Comparison of ENCODE assay signal across 9 cellular contexts in genomic region chr1:38044224-38045215, GRCh38. TPM values are rescaled to one million over a fixed set of nuclear protein-coding genes. Genes with fewer than 3 reads are reported as not detected.
A peak's percentile ranks its signal among the peaks of the same experiment; 100 is the strongest.
DNase-seq lines count a peak whose midpoint lies in the region; ATAC-seq and TF ChIP-seq lines count a peak whose summit lies in the region.
"Had no signal": no experiment of that assay in that cellular context is flagged by ENCODE, and none has a peak within 500 bp of the region (broad histone marks: within the 10 kb centered on the region; RNA-seq: fewer than 3 reads in every experiment).

No MANE protein-coding gene starts in this region.

- H3K4me3 ChIP-seq in fibroblast of lung (replicated peaks in 1 of 4; ENCODE audit: control extremely low read depth in 1 of 4, insufficient read depth in 1 of 4, low read depth in 3 of 4, low read length in 4 of 4) (peak overlapping the region in 3 of 4 experiments; percentile 37 to 51 (median 38)), skeletal muscle cell (ENCODE audit: low read depth, low read length) (peak overlapping the region; percentile 46)

- no peaks in the 10 kb centered on the region for H3K36me3 ChIP-seq in fibroblast of lung (ENCODE audit: control insufficient read depth, insufficient read depth, low read length)

- peaks cover 4% of the 10 kb centered on the region for H3K36me3 Mint-ChIP-seq in T-helper 17 cell (ENCODE audit: low read depth)

- H3K9ac ChIP-seq in fibroblast of lung (ENCODE audit: insufficient read depth, low read length) = no peak overlapping the region

- peaks cover 3% of the 10 kb centered on the region for H3K4me1 ChIP-seq in fibroblast of lung (ENCODE audit: control insufficient read depth, extremely low read depth, insufficient read depth, low read length)

- H3K27ac ChIP-seq in fibroblast of lung (ENCODE audit: insufficient read depth, low read length) = no peak overlapping the region

- no peaks in the 10 kb centered on the region for H3K9me3 ChIP-seq in T-helper 17 cell (ENCODE audit: control insufficient read depth, low read length, poor library complexity, severe bottlenecking)
- H3K9me3 ChIP-seq in fibroblast of lung (ENCODE audit: control insufficient read depth, insufficient read depth, low read depth, low read length) = no peaks in the 10 kb centered on the region

- H2AFZ ChIP-seq in fibroblast of lung (ENCODE audit: low read length) = no peak overlapping the region

- no peak overlapping the region for H3K27ac Mint-ChIP-seq in T-helper 17 cell

- H3K79me2 ChIP-seq in fibroblast of lung (ENCODE audit: control insufficient read depth, insufficient read depth, low read length) = no peaks in the 10 kb centered on the region

- H3K4me1 Mint-ChIP-seq in T-helper 17 cell = peaks cover 16% of the 10 kb centered on the region

- no peaks in the 10 kb centered on the region for H4K20me1 ChIP-seq in fibroblast of lung (ENCODE audit: control insufficient read depth, extremely low read depth, insufficient read depth, low read length)

- no peak for TF ChIP-seq CTCF in fibroblast of lung (conservative IDR thresholded peaks at IDR 0.05 in 1 of 2, IDR thresholded peaks at IDR 0.05 in 1 of 2; ENCODE audit: low read depth in 1 of 2, low read length in 2 of 2)

- H3K4me3 Mint-ChIP-seq in T-helper 17 cell = peak overlapping the region; percentile 88

- peaks cover 61% of the 10 kb centered on the region for H3K27me3 ChIP-seq in fibroblast of lung (ENCODE audit: control insufficient read depth, insufficient read depth, low read length)

- peak overlapping the region; percentile 75 for H3K4me2 ChIP-seq in fibroblast of lung (ENCODE audit: extremely low read depth, insufficient read depth, low read length)

- ATAC-seq in T-helper 17 cell (no peak), GM21825 (IDR thresholded peaks at IDR 0.05; ENCODE audit: unreplicated experiment) (no peak), GM19463 (IDR thresholded peaks at IDR 0.05; ENCODE audit: unreplicated experiment) (no peak), HG02678 (IDR thresholded peaks at IDR 0.05; ENCODE audit: unreplicated experiment) (no peak)
- ATAC-seq: left colon had no signal

- H3K27me3 Mint-ChIP-seq in T-helper 17 cell = peaks cover 42% of the 10 kb centered on the region

- peak; percentile 23 for DNase-seq in NCI-H2227 (lab: John Stamatoyannopoulos, UW; ENCODE audit: unreplicated experiment)
- DNase-seq in NCI-H2227 treated with DMSO at 0.1 percent for 48 hours (lab: John Stamatoyannopoulos, UW) = no peak
- no peak for DNase-seq in T-helper 17 cell
- peak in 1 of 2 donors; percentile 22 for DNase-seq in fibroblast of lung (ENCODE audit: low read depth in 2 of 2)
- no peak for DNase-seq in skeletal muscle cell (ENCODE audit: low read depth)
- DNase-seq: left colon had no signal

RNA-seq across cellular contexts. Expression of gene POU3F1, which starts 2.1 kb away (rescaled TPM):
- total RNA-seq in T-helper 17 cell = under 1 TPM in 1 of 2 donors, not detected in 1; 0.17 TPM
- under 0.01 TPM in 1 of 2 replicates, not detected in the other for total RNA-seq in fibroblast of lung
- not detected in 2 replicates for polyA plus RNA-seq in fibroblast of lung
- polyA plus RNA-seq in fibroblast of lung (2012) = not detected in 2 replicates
- polyA minus RNA-seq in fibroblast of lung (ENCODE audit: low replicate concordance) = not detected in 2 replicates
- total RNA-seq: left colon had no signal

RNA-seq across cellular contexts. Expression of gene UTP11, which starts 32.0 kb away (rescaled TPM):
- total RNA-seq in T-helper 17 cell (10 to 100 TPM in 1 of 2 donors, 1 to 10 TPM in 1; 8.7 to 12.3 TPM), fibroblast of lung (34.8 and 39.5 TPM in 2 replicates)
- polyA plus RNA-seq in fibroblast of lung = 56.5 and 63.7 TPM in 2 replicates
- polyA plus RNA-seq in fibroblast of lung (2012) = 57.6 and 60.0 TPM in 2 replicates
- polyA minus RNA-seq in fibroblast of lung (ENCODE audit: low replicate concordance) = 2.5 and 9.0 TPM in 2 replicates

RNA-seq across cellular contexts. Expression of gene FHL3, which starts 39.2 kb away (rescaled TPM):
- total RNA-seq in T-helper 17 cell (1 to 10 TPM; 3.6 to 4.9 TPM), fibroblast of lung (13.9 and 14.4 TPM in 2 replicates)
- polyA plus RNA-seq in fibroblast of lung = 14.7 and 25.0 TPM in 2 replicates
- polyA plus RNA-seq in fibroblast of lung (2012) = 44.6 and 64.8 TPM in 2 replicates
- polyA minus RNA-seq in fibroblast of lung (ENCODE audit: low replicate concordance) = 129 and 132 TPM in 2 replicates

RNA-seq across cellular contexts. Expression of gene SF3A3, which starts 54.7 kb away (rescaled TPM):
- total RNA-seq in T-helper 17 cell (10 to 100 TPM; 43.9 to 48.8 TPM), fibroblast of lung (72.3 and 97.8 TPM in 2 replicates)
- polyA plus RNA-seq in fibroblast of lung = 60.3 and 62.4 TPM in 2 replicates
- 61.1 and 76.1 TPM in 2 replicates for polyA plus RNA-seq in fibroblast of lung (2012)
- 8.6 and 17.5 TPM in 2 replicates for polyA minus RNA-seq in fibroblast of lung (ENCODE audit: low replicate concordance)
